ENCODE assay signal across 32 cellular contexts in genomic region chr14:54916061-54916460, GRCh38.
"Had no signal": no experiment of that assay in that cellular context is flagged by ENCODE, and none has a peak within 500 bp of the region (broad histone marks: within the 10 kb centered on the region; RNA-seq: fewer than 3 reads in every experiment).

No MANE protein-coding gene starts in this region.

- H3K27ac ChIP-seq: adrenal gland, body of pancreas, brain microvascular endothelial cell, breast epithelium, VCaP had no signal

- H3K4me1 ChIP-seq: adrenal gland, body of pancreas, breast epithelium had no signal

- H3K36me3 ChIP-seq: adrenal gland, brain microvascular endothelial cell, breast epithelium had no signal

- FAIRE-seq: astrocyte, TTC549 had no signal

- H3K4me3 ChIP-seq: adrenal gland, body of pancreas, breast epithelium had no signal

- H3K27me3 ChIP-seq: adrenal gland, body of pancreas, brain microvascular endothelial cell, breast epithelium had no signal

- DNase-seq: activated B cell treated with CpG ODN at 0.5 μM for 24 hours; activated CD4-positive, alpha-beta memory T cell treated with anti-CD3 and anti-CD28 coated beads for 36 hours; activated CD4-positive, alpha-beta T cell treated with anti-CD3 and anti-CD28 coated beads for 4 hours; activated CD4-positive, alpha-beta T cell treated with anti-CD3 and anti-CD28 coated beads, Interleukin-2, amount 10 ng/mL, durations not matched to agents 24 days and 14 days; activated CD4-positive, alpha-beta T cell treated with anti-CD3 and anti-CD28 coated beads, Interleukin-2, amount 50 U/mL, for 1 hour; activated CD4-positive, alpha-beta T cell treated with anti-CD3 and anti-CD28 coated beads, Interleukin-2, amount 50 U/mL, for 4 hours; activated CD4-positive, CD25-positive, alpha-beta regulatory T cell treated with anti-CD3 and anti-CD28 coated beads, Interleukin-2, amount 50 U/mL, for 72 hours; activated CD8-positive, alpha-beta memory T cell treated with anti-CD3 and anti-CD28 coated beads, Interleukin-2, amount 50 U/mL, for 4 hours; activated CD8-positive, alpha-beta T cell treated with anti-CD3 and anti-CD28 coated beads for 36 hours; activated effector memory CD4-positive, alpha-beta T cell treated with anti-CD3 and anti-CD28 coated beads, Interleukin-2, amount 50 U/mL, for 16 hours; activated gamma-delta T cell treated with Interleukin-2 at 50 U/mL for 16 hours; activated naive CD4-positive, alpha-beta T cell; activated naive CD4-positive, alpha-beta T cell treated with anti-CD3 and anti-CD28 coated beads for 36 hours; activated naive CD4-positive, alpha-beta T cell treated with anti-CD3 and anti-CD28 coated beads, Interleukin-2, amount 50 U/mL, for 16 hours; activated naive CD8-positive, alpha-beta T cell treated with anti-CD3 and anti-CD28 coated beads for 36 hours; activated T-cell treated with anti-CD3 and anti-CD28 coated beads for 4 hours; activated T-cell treated with anti-CD3 and anti-CD28 coated beads, Interleukin-2, amount 50 U/mL, for 1 hour; activated T-cell treated with anti-CD3 and anti-CD28 coated beads, Interleukin-2, amount 50 U/mL, for 4 hours; activated T-cell treated with anti-CD3 and anti-CD28 coated beads, Interleukin-2, amount 50 U/mL, for 72 hours; adrenal gland; amniotic stem cell; aorta; body of pancreas; brain microvascular endothelial cell; central memory CD4-positive, alpha-beta T cell; T-helper 1 cell; T-helper 2 cell; T-helper 9 cell had no signal

- H3K9me3 ChIP-seq: adrenal gland, body of pancreas, breast epithelium had no signal
